20 cellular contexts compared by ENCODE assay signal in the genomic region with DNA sequence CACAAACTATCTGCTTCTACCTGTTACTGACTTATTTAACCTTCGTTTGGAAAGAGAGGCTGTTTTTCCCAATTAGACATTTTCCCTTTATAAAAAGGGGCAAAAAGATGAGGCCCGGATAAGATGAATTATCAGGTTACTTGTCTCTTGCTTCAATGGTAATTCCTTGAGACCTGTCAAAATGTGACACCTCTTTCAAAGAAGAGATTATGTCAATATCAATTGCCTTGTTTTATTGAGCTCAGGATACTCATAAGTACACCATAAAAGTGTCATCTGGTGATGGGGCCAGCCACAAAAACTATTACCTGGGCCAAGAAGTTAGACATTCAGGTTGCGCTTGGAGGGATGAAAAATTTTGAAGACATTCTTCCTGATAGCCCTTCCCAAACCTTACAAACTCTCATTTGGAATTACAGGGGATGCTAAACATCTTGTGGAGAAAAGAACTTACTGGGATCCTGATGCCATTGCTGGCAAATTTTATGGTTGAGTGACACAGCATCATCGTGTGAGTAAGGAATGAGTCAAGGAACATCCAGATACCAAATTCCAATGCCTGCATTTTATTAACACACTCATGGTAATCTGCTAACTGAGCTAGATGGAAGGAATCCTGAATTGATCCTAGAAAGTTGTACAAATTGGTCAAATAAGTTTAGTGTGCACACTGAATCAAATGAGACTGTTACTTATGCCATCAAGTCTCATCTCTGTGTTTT.
DNase-seq lines count a peak whose midpoint lies in the region; ATAC-seq, FAIRE-seq and TF ChIP-seq lines count a peak whose summit lies in the region.
"Had no signal": no experiment of that assay in that cellular context is flagged by ENCODE, and none has a peak within 500 bp of the region (broad histone marks: within the 10 kb centered on the region; RNA-seq: fewer than 3 reads in every experiment).

No MANE protein-coding gene starts in this region.

- TF ChIP-seq CTCF in transverse colon (IDR thresholded peaks at IDR 0.05) (no peak), lower lobe of right lung (IDR thresholded peaks at IDR 0.05) (no peak)

- TF ChIP-seq POLR2A in transverse colon (IDR thresholded peaks at IDR 0.05): no peak

- DNase-seq in AG20443 (ENCODE audit: low spot score): peak; percentile 9
- peak; percentile 5 for DNase-seq in HTR-8/SVneo (ENCODE audit: insufficient read length, low spot score)
- DNase-seq in astrocyte of the hippocampus (ENCODE audit: low read depth, low spot score): peak; percentile 54
- peak; percentile 76 for DNase-seq in kidney glomerular epithelial cell (lab: John Stamatoyannopoulos, UW)
- DNase-seq in dermis blood vessel endothelial cell: no peak
- no peak for DNase-seq in transverse colon
- DNase-seq in lower lobe of right lung: no peak
- no peak for DNase-seq in activated CD4-positive, alpha-beta T cell treated with anti-CD3 and anti-CD28 coated beads, Interleukin-2, amount 50 U/mL, for 48 hours
- DNase-seq: heart right ventricle; left cardiac atrium; mucosa of descending colon; NCI-H1092; NCI-H2107; NCI-H774; Right ventricle myocardium superior; stimulated activated CD4-positive, alpha-beta T cell treated with anti-CD3 and anti-CD28 coated beads, Interleukin-4, amount 100 ng/mL, for 24 hours; stimulated activated CD8-positive, alpha-beta memory T cell treated with anti-CD3 and anti-CD28 coated beads, Interleukin-4, amount 100 ng/mL, for 48 hours had no signal

- H3K4me1 ChIP-seq in transverse colon (no peaks in the 10 kb centered on the region), lower lobe of right lung (no peaks in the 10 kb centered on the region)
- H3K4me1 ChIP-seq: heart right ventricle had no signal

- H3K36me3 ChIP-seq in transverse colon: no peaks in the 10 kb centered on the region
- H3K36me3 ChIP-seq in lower lobe of right lung: no peaks in the 10 kb centered on the region
- H3K36me3 ChIP-seq: heart right ventricle had no signal

- no peak overlapping the region for H3K27ac ChIP-seq in transverse colon
- H3K27ac ChIP-seq in lower lobe of right lung: no peak overlapping the region
- H3K27ac ChIP-seq: heart right ventricle had no signal

- H3K9me3 ChIP-seq in transverse colon (no peaks in the 10 kb centered on the region), lower lobe of right lung (no peaks in the 10 kb centered on the region)
- H3K9me3 ChIP-seq: heart right ventricle, mucosa of descending colon had no signal

- H3K27me3 ChIP-seq in transverse colon (no peaks in the 10 kb centered on the region), lower lobe of right lung (ENCODE audit: low read depth) (no peaks in the 10 kb centered on the region)
- H3K27me3 ChIP-seq: heart right ventricle had no signal

- in situ Hi-C loops in transverse colon (cut with MboI; ENCODE audit: low pct_ligation_motif_present in 1 of 4, low pct_unique_long_range_greater_than_20kb in 1 of 4, low sequenced_read_pairs in 3 of 4): no loop called here

- no peak for ATAC-seq in lower lobe of right lung
- ATAC-seq: HCT116, heart right ventricle, left cardiac atrium, mucosa of descending colon, WTC11 had no signal

- WGBS in transverse colon (ENCODE audit: low coverage in 1 of 2), 2 donors: 61 to 63% methylated on average over 4 of the region's 4 CpGs

- no peak for TF ChIP-seq EP300 in transverse colon (IDR thresholded peaks at IDR 0.05; ENCODE audit: low read depth)

- intact Hi-C loops in transverse colon (cut with DNase I; ENCODE audit: low total_unique reads) (no loop called here), lower lobe of right lung (cut with DNase I) (no loop called here)

- H3K4me3 ChIP-seq in transverse colon: no peak overlapping the region
- no peak overlapping the region for H3K4me3 ChIP-seq in lower lobe of right lung
- H3K4me3 ChIP-seq: heart right ventricle, mucosa of descending colon had no signal

- FAIRE-seq in HTR-8/SVneo (lab: Jason Lieb, UNC): no peak
- FAIRE-seq: endothelial cell of umbilical vein had no signal

Comparison
In these comparisons a context has a peak if more than half of its experiments do, and no peak if none do; other contexts are left out.
1. DNase-seq: peak in AG20443 (single experiment), HTR-8/SVneo (single experiment), astrocyte of the hippocampus (single experiment) and kidney glomerular epithelial cell (single experiment); none in dermis blood vessel endothelial cell (single experiment), transverse colon (single experiment), lower lobe of right lung (single experiment) and activated CD4-positive, alpha-beta T cell treated with anti-CD3 and anti-CD28 coated beads, Interleukin-2, amount 50 U/mL, for 48 hours (0 of 2).